In genomic region chr12:119988440-119988787, GRCh38 we compare ENCODE assay signal across 8 cellular contexts. TPM values are rescaled to one million over a fixed set of nuclear protein-coding genes. Genes with fewer than 3 reads are reported as not detected.
DNase-seq lines count a peak whose midpoint lies in the region; ATAC-seq, FAIRE-seq and TF ChIP-seq lines count a peak whose summit lies in the region.

No MANE protein-coding gene starts in this region.

- peak; percentile 28; the same call in 2 of the 3 replicates for TF ChIP-seq CTCF in GM12872 (IDR thresholded peaks at IDR 0.05; ENCODE audit: insufficient read depth, low read depth, low read length)
- TF ChIP-seq CTCF in NB4 (IDR thresholded peaks at IDR 0.05; ENCODE audit: low read depth, low read length) = peak; percentile 39
- peak; percentile 39 for TF ChIP-seq CTCF in bronchial epithelial cell (IDR thresholded peaks at IDR 0.05; ENCODE audit: insufficient read depth, low read length, severe bottlenecking)
- TF ChIP-seq CTCF in lower lobe of right lung (IDR thresholded peaks at IDR 0.05) = no peak
- TF ChIP-seq CTCF in upper lobe of left lung (IDR thresholded peaks at IDR 0.05) = no peak

- H3K9me3 ChIP-seq in lower lobe of right lung (no peaks in the 10 kb centered on the region), upper lobe of left lung (no peaks in the 10 kb centered on the region)

- intact Hi-C loops in lower lobe of right lung (cut with DNase I) = no loop called here

- peak overlapping the region; percentile 60 for H3K27ac ChIP-seq in lower lobe of right lung
- peak overlapping the region in 3 of 4 donors; percentile 52 to 84 (median 60) for H3K27ac ChIP-seq in upper lobe of left lung

- DNase-seq in A172 (ENCODE audit: low spot score) (peak; percentile 71), NB4 (ENCODE audit: low read depth) (no peak), bronchial epithelial cell (ENCODE audit: low read depth) (peak; percentile 75), lower lobe of right lung (no peak), upper lobe of left lung (no peak), cerebellar nuclear complex (lab: John Stamatoyannopoulos, UW) (no peak)
- DNase-seq in stimulated activated CD4-positive, alpha-beta T cell treated with anti-CD3 and anti-CD28 coated beads, Interleukin-15, amount 100 ng/mL, for 24 hours = no peak

- ATAC-seq in lower lobe of right lung (peak; percentile 14 to 53), upper lobe of left lung (ENCODE audit: low FRiP score in 2 of 2) (peak; percentile 24 to 27)

- H3K27me3 ChIP-seq in bronchial epithelial cell (ENCODE audit: control insufficient read depth, insufficient read depth, low read length) (no peaks in the 10 kb centered on the region), lower lobe of right lung (ENCODE audit: low read depth) (peaks cover 35% of the 10 kb centered on the region), upper lobe of left lung (peaks cover 0 to 13% (median 3%) of the 10 kb centered on the region in 4 donors)

- no peak for TF ChIP-seq POLR2A in NB4 (IDR thresholded peaks at IDR 0.05; ENCODE audit: extremely low read depth, insufficient read length)
- TF ChIP-seq POLR2A in upper lobe of left lung (IDR thresholded peaks at IDR 0.05) = no peak

- TF ChIP-seq EP300 in upper lobe of left lung (IDR thresholded peaks at IDR 0.05) = no peak

- no peak overlapping the region for H3K4me3 ChIP-seq in NB4 (ENCODE audit: low read depth, low read length)
- H3K4me3 ChIP-seq in bronchial epithelial cell (ENCODE audit: low read depth, low read length) = peak overlapping the region; percentile 58
- peak overlapping the region; percentile 62 for H3K4me3 ChIP-seq in lower lobe of right lung
- peak overlapping the region in 3 of 4 donors; percentile 66 to 69 (median 66) for H3K4me3 ChIP-seq in upper lobe of left lung

- 0 to 2% methylated on average over 8 to 15 of the region's 15 CpGs for WGBS in upper lobe of left lung, 2 donors

- no peak for FAIRE-seq in bronchial epithelial cell (lab: Jason Lieb, UNC)

- peaks cover 18% of the 10 kb centered on the region for H3K4me1 ChIP-seq in lower lobe of right lung
- H3K4me1 ChIP-seq in upper lobe of left lung = peaks cover 12 to 25% (median 13%) of the 10 kb centered on the region in 4 donors

- H3K36me3 ChIP-seq in bronchial epithelial cell (ENCODE audit: control insufficient read depth, insufficient read depth, low read length) (no peaks in the 10 kb centered on the region), lower lobe of right lung (no peaks in the 10 kb centered on the region), upper lobe of left lung (no peaks in the 10 kb centered on the region)

RNA-seq across cellular contexts. Expression of gene BICDL1, which starts 0.6 kb away (rescaled TPM):
- total RNA-seq in A172 (2014; rRNA removed; shearing (Covaris generic)) = 0.38 and 1.2 TPM in 2 replicates
- total RNA-seq in bronchial epithelial cell (10.8 and 30.7 TPM in 2 replicates), lower lobe of right lung (9.0 TPM), upper lobe of left lung (10 to 100 TPM; 10.5 to 21.0 (median 15.9) TPM)

Comparison
In these comparisons a context has a peak if more than half of its experiments do, and no peak if none do; other contexts are left out.
1. DNase-seq: peak in A172 (single experiment) and bronchial epithelial cell (single experiment); none in NB4 (single experiment), lower lobe of right lung (single experiment), upper lobe of left lung (0 of 2), cerebellar nuclear complex (0 of 2) and stimulated activated CD4-positive, alpha-beta T cell treated with anti-CD3 and anti-CD28 coated beads, Interleukin-15, amount 100 ng/mL, for 24 hours (single experiment).
2. CTCF ChIP-seq: peak in GM12872 (single experiment), NB4 (single experiment) and bronchial epithelial cell (single experiment); none in lower lobe of right lung (single experiment) and upper lobe of left lung (0 of 6).